11 cellular contexts compared by ENCODE assay signal in genomic region chr15:90004252-90004651, GRCh38. TPM values are rescaled to one million over a fixed set of nuclear protein-coding genes. Genes with fewer than 3 reads are reported as not detected.
DNase-seq lines count a peak whose midpoint lies in the region; ATAC-seq and TF ChIP-seq lines count a peak whose summit lies in the region.
"Had no signal": no experiment of that assay in that cellular context is flagged by ENCODE, and none has a peak within 500 bp of the region (broad histone marks: within the 10 kb centered on the region; RNA-seq: fewer than 3 reads in every experiment).

No MANE protein-coding gene starts in this region.

- H3K9me3 ChIP-seq in left ventricle myocardium inferior (replicated peaks) (no peaks in the 10 kb centered on the region), mononuclear cell (ENCODE audit: low read depth, low read length) (no peaks in the 10 kb centered on the region), vagina (no peaks in the 10 kb centered on the region)

- H3K36me3 ChIP-seq in left ventricle myocardium inferior = no peaks in the 10 kb centered on the region
- no peaks in the 10 kb centered on the region for H3K36me3 ChIP-seq in vagina

- DNase-seq in left ventricle myocardium inferior (no peak), left cardiac atrium (no peak), vagina (ENCODE audit: extremely low spot score in 2 of 2) (no peak), medulla oblongata (ENCODE audit: extremely low spot score) (no peak)
- DNase-seq: activated naive CD8-positive, alpha-beta T cell treated with anti-CD3 and anti-CD28 coated beads, Interleukin-2, amount 10 ng/mL, durations not matched to agents 7 days and 5 days; DND-41; stimulated activated naive CD8-positive, alpha-beta T cell treated with anti-CD3 and anti-CD28 coated beads, Interleukin-15, amount 100 ng/mL, for 72 hours had no signal

- no peaks in the 10 kb centered on the region for H3K27me3 Mint-ChIP-seq in dendritic cell treated with granulocyte-macrophage colony-stimulating factor and Interleukin-4, amounts not matched to agents 40 ng/mL and 50 ng/mL, for 4 days
- H3K27me3 Mint-ChIP-seq: activated naive CD8-positive, alpha-beta T cell treated with anti-CD3 and anti-CD28 coated beads, Interleukin-2, amount 10 ng/mL, durations not matched to agents 7 days and 5 days; stimulated activated naive CD8-positive, alpha-beta T cell treated with anti-CD3 and anti-CD28 coated beads, Interleukin-15, amount 100 ng/mL, for 72 hours had no signal

- no peak for ATAC-seq in left cardiac atrium
- no peak for ATAC-seq in GM19023 (IDR thresholded peaks at IDR 0.05; ENCODE audit: unreplicated experiment)
- no peak for ATAC-seq in HG03045 (IDR thresholded peaks at IDR 0.05; ENCODE audit: unreplicated experiment)

- intact Hi-C loops in left ventricle myocardium inferior (cut with micrococcal nuclease) = no loop called here
- intact Hi-C loops in left cardiac atrium (cut with DNase I) = loop anchor here (5.0 to 10.0 kb wide), 2 partner anchors 68 to 71 kb away; no protein-coding TSS in a partner anchor
- intact Hi-C loops in dendritic cell treated with granulocyte-macrophage colony-stimulating factor and Interleukin-4, amounts not matched to agents 40 ng/mL and 50 ng/mL, for 4 days (cut with micrococcal nuclease) = loop anchor here (2.0 to 5.0 kb wide), 3 partner anchors 33 to 112 kb away; partner anchors contain the start of gene AP3S2
- intact Hi-C loops in vagina (cut with DNase I) = no loop called here

- H3K27ac ChIP-seq in left ventricle myocardium inferior (replicated peaks) (peak overlapping the region; percentile 89), vagina (peak overlapping the region; percentile 95)

- no peak for TF ChIP-seq POLR2A in vagina (IDR thresholded peaks at IDR 0.05)

- H3K36me3 Mint-ChIP-seq in dendritic cell treated with granulocyte-macrophage colony-stimulating factor and Interleukin-4, amounts not matched to agents 40 ng/mL and 50 ng/mL, for 4 days (ENCODE audit: low read depth) = peaks cover 84% of the 10 kb centered on the region

- peaks cover 62% of the 10 kb centered on the region for H3K4me1 ChIP-seq in left ventricle myocardium inferior
- H3K4me1 ChIP-seq in mononuclear cell (ENCODE audit: insufficient read depth, low read length) = peaks cover 83% of the 10 kb centered on the region
- H3K4me1 ChIP-seq in vagina = peaks cover 73% of the 10 kb centered on the region

- H3K4me3 ChIP-seq in left ventricle myocardium inferior (no peak overlapping the region), mononuclear cell (ENCODE audit: low read length) (peak overlapping the region; percentile 4), vagina (peak overlapping the region in 1 of 2 donors; percentile 4)

- TF ChIP-seq CTCF in left ventricle myocardium inferior (IDR thresholded peaks at IDR 0.05; ENCODE audit: borderline replicate concordance) = no peak
- no peak for TF ChIP-seq CTCF in vagina (IDR thresholded peaks at IDR 0.05)

- peak overlapping the region; percentile 97 for H3K27ac Mint-ChIP-seq in dendritic cell treated with granulocyte-macrophage colony-stimulating factor and Interleukin-4, amounts not matched to agents 40 ng/mL and 50 ng/mL, for 4 days
- H3K27ac Mint-ChIP-seq: activated naive CD8-positive, alpha-beta T cell treated with anti-CD3 and anti-CD28 coated beads, Interleukin-2, amount 10 ng/mL, durations not matched to agents 7 days and 5 days had no signal

- peaks cover 86% of the 10 kb centered on the region for H3K4me1 Mint-ChIP-seq in dendritic cell treated with granulocyte-macrophage colony-stimulating factor and Interleukin-4, amounts not matched to agents 40 ng/mL and 50 ng/mL, for 4 days (ENCODE audit: low read depth)

- H3K9me3 Mint-ChIP-seq in dendritic cell treated with granulocyte-macrophage colony-stimulating factor and Interleukin-4, amounts not matched to agents 40 ng/mL and 50 ng/mL, for 4 days = no peaks in the 10 kb centered on the region
- H3K9me3 Mint-ChIP-seq: activated naive CD8-positive, alpha-beta T cell treated with anti-CD3 and anti-CD28 coated beads, Interleukin-2, amount 10 ng/mL, durations not matched to agents 7 days and 5 days; stimulated activated naive CD8-positive, alpha-beta T cell treated with anti-CD3 and anti-CD28 coated beads, Interleukin-15, amount 100 ng/mL, for 72 hours had no signal

- H3K27me3 ChIP-seq in left ventricle myocardium inferior (ENCODE audit: low read depth) = no peaks in the 10 kb centered on the region
- H3K27me3 ChIP-seq in mononuclear cell (ENCODE audit: insufficient read depth, low read length) = no peaks in the 10 kb centered on the region
- H3K27me3 ChIP-seq in vagina = no peaks in the 10 kb centered on the region

- peak overlapping the region; percentile 95 for H3K4me3 Mint-ChIP-seq in dendritic cell treated with granulocyte-macrophage colony-stimulating factor and Interleukin-4, amounts not matched to agents 40 ng/mL and 50 ng/mL, for 4 days
- H3K4me3 Mint-ChIP-seq: activated naive CD8-positive, alpha-beta T cell treated with anti-CD3 and anti-CD28 coated beads, Interleukin-2, amount 10 ng/mL, durations not matched to agents 7 days and 5 days had no signal

RNA-seq across cellular contexts. Expression of gene ZNF710, which starts 3.1 kb away (rescaled TPM):
- total RNA-seq in left ventricle myocardium inferior = 5.5 TPM
- total RNA-seq in left cardiac atrium = 1 to 10 TPM; 6.7 to 7.0 TPM
- total RNA-seq in mononuclear cell = 9.1 TPM
- total RNA-seq in vagina = 23.1 TPM

Comparison
In these comparisons a context has a peak if more than half of its experiments do, and no peak if none do; other contexts are left out.
1. intact Hi-C loops: an anchor here in left cardiac atrium (5.0 to 10.0 kb wide) and dendritic cell treated with granulocyte-macrophage colony-stimulating factor and Interleukin-4, amounts not matched to agents 40 ng/mL and 50 ng/mL, for 4 days (2.0 to 5.0 kb wide); none called in left ventricle myocardium inferior and vagina.